9 cellular contexts compared by ENCODE assay signal in genomic region chr3:59566481-59566975, GRCh38.
DNase-seq lines count a peak whose midpoint lies in the region; ATAC-seq and TF ChIP-seq lines count a peak whose summit lies in the region.
"Had no signal": no experiment of that assay in that cellular context is flagged by ENCODE, and none has a peak within 500 bp of the region (broad histone marks: within the 10 kb centered on the region; RNA-seq: fewer than 3 reads in every experiment).

No MANE protein-coding gene starts in this region.

- H3K4me3 ChIP-seq in prostate gland: no peak overlapping the region
- H3K4me3 ChIP-seq: thyroid gland had no signal

- no peaks in the 10 kb centered on the region for H3K4me1 ChIP-seq in prostate gland (replicated peaks)
- H3K4me1 ChIP-seq: thyroid gland had no signal

- ATAC-seq in GM21576 (IDR thresholded peaks at IDR 0.05; ENCODE audit: unreplicated experiment): peak; percentile 97
- ATAC-seq in HG03439 (IDR thresholded peaks at IDR 0.05; ENCODE audit: unreplicated experiment): peak; percentile 99

- no peaks in the 10 kb centered on the region for H3K36me3 ChIP-seq in prostate gland
- H3K36me3 ChIP-seq: thyroid gland had no signal

- no peaks in the 10 kb centered on the region for H3K27me3 Mint-ChIP-seq in activated naive CD4-positive, alpha-beta T cell treated with anti-CD3 and anti-CD28 coated beads for 36 hours (ENCODE audit: low read depth)

- WGBS in prostate gland: 61% methylated on average over 6 of the region's 6 CpGs

- no peak for TF ChIP-seq CTCF in prostate gland (IDR thresholded peaks at IDR 0.05)

- no peak for TF ChIP-seq POLR2A in prostate gland (IDR thresholded peaks at IDR 0.05)

- DNase-seq in activated naive CD4-positive, alpha-beta T cell treated with anti-CD3 and anti-CD28 coated beads for 36 hours: peak; percentile 43
- DNase-seq in activated naive CD4-positive, alpha-beta T cell treated with anti-CD3 and anti-CD28 coated beads, Interleukin-2, amount 50 U/mL, for 16 hours: no peak
- DNase-seq in prostate gland (ENCODE audit: low spot score): peak; percentile 62
- no peak for DNase-seq in AG08395 (ENCODE audit: low spot score)
- no peak for DNase-seq in NCI-H524 (lab: John Stamatoyannopoulos, UW)
- no peak for DNase-seq in GOT3 (lab: John Stamatoyannopoulos, UW)
- DNase-seq: thyroid gland had no signal

- CTCF ChIA-PET in activated naive CD4-positive, alpha-beta T cell treated with anti-CD3 and anti-CD28 coated beads for 36 hours (lab: Charles Lee): no interaction called here

- H3K36me3 Mint-ChIP-seq in activated naive CD4-positive, alpha-beta T cell treated with anti-CD3 and anti-CD28 coated beads for 36 hours (ENCODE audit: low read depth): no peaks in the 10 kb centered on the region

- H3K27me3 ChIP-seq in prostate gland (replicated peaks; ENCODE audit: insufficient read depth): no peaks in the 10 kb centered on the region
- H3K27me3 ChIP-seq: thyroid gland had no signal

- H3K9me3 ChIP-seq in prostate gland: no peaks in the 10 kb centered on the region
- H3K9me3 ChIP-seq: thyroid gland had no signal

- H3K27ac Mint-ChIP-seq in activated naive CD4-positive, alpha-beta T cell treated with anti-CD3 and anti-CD28 coated beads for 36 hours: peak overlapping the region; percentile 7

- H3K27ac ChIP-seq in prostate gland: peak overlapping the region; percentile 18 to 43
- H3K27ac ChIP-seq: thyroid gland had no signal

- H3K9me3 Mint-ChIP-seq in activated naive CD4-positive, alpha-beta T cell treated with anti-CD3 and anti-CD28 coated beads for 36 hours: no peaks in the 10 kb centered on the region

- no peak overlapping the region for H3K4me3 Mint-ChIP-seq in activated naive CD4-positive, alpha-beta T cell treated with anti-CD3 and anti-CD28 coated beads for 36 hours

- intact Hi-C loops in activated naive CD4-positive, alpha-beta T cell treated with anti-CD3 and anti-CD28 coated beads for 36 hours (cut with micrococcal nuclease): loop anchor here (1.0 kb wide), 2 partner anchors 139 to 180 kb away; no protein-coding TSS in a partner anchor
- intact Hi-C loops in prostate gland (cut with DNase I): no loop called here

- peaks cover 15% of the 10 kb centered on the region for H3K4me1 Mint-ChIP-seq in activated naive CD4-positive, alpha-beta T cell treated with anti-CD3 and anti-CD28 coated beads for 36 hours (ENCODE audit: low read depth)

Comparison
In these comparisons a context has a peak if more than half of its experiments do, and no peak if none do; other contexts are left out.
1. DNase-seq: peak in activated naive CD4-positive, alpha-beta T cell treated with anti-CD3 and anti-CD28 coated beads for 36 hours (single experiment) and prostate gland (single experiment); none in activated naive CD4-positive, alpha-beta T cell treated with anti-CD3 and anti-CD28 coated beads, Interleukin-2, amount 50 U/mL, for 16 hours (single experiment), AG08395 (single experiment), NCI-H524 (0 of 2) and GOT3 (single experiment).